In genomic region chr3:169041677-169042171, GRCh38 we compare ENCODE assay signal across 9 cellular contexts.
DNase-seq lines count a peak whose midpoint lies in the region; ATAC-seq and TF ChIP-seq lines count a peak whose summit lies in the region.
"Had no signal": no experiment of that assay in that cellular context is flagged by ENCODE, and none has a peak within 500 bp of the region (broad histone marks: within the 10 kb centered on the region; RNA-seq: fewer than 3 reads in every experiment).

No MANE protein-coding gene starts in this region.

- H3K27me3 Mint-ChIP-seq in endodermal cell (ENCODE audit: insufficient read depth) (no peaks in the 10 kb centered on the region), neural crest cell (ENCODE audit: low read depth) (no peaks in the 10 kb centered on the region)
- H3K27me3 Mint-ChIP-seq in CD8-positive, alpha-beta T cell (ENCODE audit: low read depth): no peaks in the 10 kb centered on the region

- TF ChIP-seq CTCF in endodermal cell (conservative IDR thresholded peaks at IDR 0.05) (peak; percentile 76), neural crest cell (conservative IDR thresholded peaks at IDR 0.05) (peak; percentile 68)
- TF ChIP-seq CTCF in CD8-positive, alpha-beta T cell (IDR thresholded peaks at IDR 0.05): no peak

- no peaks in the 10 kb centered on the region for H3K4me1 Mint-ChIP-seq in endodermal cell
- peaks cover 5% of the 10 kb centered on the region for H3K4me1 Mint-ChIP-seq in neural crest cell
- H3K4me1 Mint-ChIP-seq in CD8-positive, alpha-beta T cell (ENCODE audit: low read depth): no peaks in the 10 kb centered on the region

- H3K4me3 ChIP-seq in endodermal cell (ENCODE audit: low read length): no peak overlapping the region
- H3K4me3 ChIP-seq in CD8-positive, alpha-beta T cell (ENCODE audit: low read depth, low read length): no peak overlapping the region
- H3K4me3 ChIP-seq: skin epidermis had no signal

- H3K9me3 Mint-ChIP-seq in endodermal cell (no peaks in the 10 kb centered on the region), neural crest cell (peaks cover 8% of the 10 kb centered on the region)
- peaks cover 5% of the 10 kb centered on the region for H3K9me3 Mint-ChIP-seq in CD8-positive, alpha-beta T cell

- intact Hi-C loops in CD8-positive, alpha-beta T cell (cut with DNase I, micrococcal nuclease): no loop called here

- H3K27ac ChIP-seq in endodermal cell (ENCODE audit: low read depth, low read length): no peak overlapping the region
- H3K27ac ChIP-seq in CD8-positive, alpha-beta T cell (ENCODE audit: low read depth, low read length): no peak overlapping the region
- H3K27ac ChIP-seq: skin epidermis had no signal

- no peaks in the 10 kb centered on the region for H3K36me3 ChIP-seq in endodermal cell (ENCODE audit: control insufficient read depth, insufficient read depth, low read length)
- H3K36me3 ChIP-seq in CD8-positive, alpha-beta T cell (ENCODE audit: insufficient read depth, low read length): no peaks in the 10 kb centered on the region

- DNase-seq in NCI-H82 (lab: John Stamatoyannopoulos, UW) (peak; percentile 32), endodermal cell (no peak), neural crest cell (ENCODE audit: low read depth, low spot score) (no peak), GDM1 (lab: John Stamatoyannopoulos, UW) (no peak)
- no peak for DNase-seq in CD8-positive, alpha-beta T cell
- DNase-seq in effector CD4-positive, alpha-beta T cell: no peak

- H3K27me3 ChIP-seq in endodermal cell (ENCODE audit: control insufficient read depth, insufficient read depth, low read length, poor library complexity, severe bottlenecking): no peaks in the 10 kb centered on the region
- no peaks in the 10 kb centered on the region for H3K27me3 ChIP-seq in CD8-positive, alpha-beta T cell (ENCODE audit: insufficient read depth, low read length)

- ATAC-seq in GM18907 (IDR thresholded peaks at IDR 0.05; ENCODE audit: unreplicated experiment) (peak; percentile 54), HG02623 (IDR thresholded peaks at IDR 0.05; ENCODE audit: unreplicated experiment) (no peak)
- no peak for ATAC-seq in CD8-positive, alpha-beta T cell

- WGBS in endodermal cell (ENCODE audit: insufficient coverage in 1 of 2, insufficient read length in 1 of 2), 2 experiments: 78 to 85% methylated on average over 2 to 5 of the region's 5 CpGs

- H3K27ac Mint-ChIP-seq in endodermal cell (no peak overlapping the region), neural crest cell (ENCODE audit: unreplicated experiment) (no peak overlapping the region)
- no peak overlapping the region for H3K27ac Mint-ChIP-seq in CD8-positive, alpha-beta T cell

- no peaks in the 10 kb centered on the region for H3K9me3 ChIP-seq in endodermal cell (ENCODE audit: control insufficient read depth, low read length)
- H3K9me3 ChIP-seq in CD8-positive, alpha-beta T cell (ENCODE audit: low read length): no peaks in the 10 kb centered on the region

- H3K4me3 Mint-ChIP-seq in endodermal cell (no peak overlapping the region), neural crest cell (no peak overlapping the region)
- H3K4me3 Mint-ChIP-seq in CD8-positive, alpha-beta T cell: no peak overlapping the region

- H3K36me3 Mint-ChIP-seq in endodermal cell (ENCODE audit: low read depth) (no peaks in the 10 kb centered on the region), neural crest cell (ENCODE audit: low read depth) (no peaks in the 10 kb centered on the region)
- H3K36me3 Mint-ChIP-seq in CD8-positive, alpha-beta T cell: no peaks in the 10 kb centered on the region

- CTCF ChIA-PET in CD8-positive, alpha-beta T cell (lab: Charles Lee): no interaction called here

- H3K4me1 ChIP-seq in endodermal cell (ENCODE audit: control insufficient read depth, insufficient read depth, low read length): no peaks in the 10 kb centered on the region
- no peaks in the 10 kb centered on the region for H3K4me1 ChIP-seq in CD8-positive, alpha-beta T cell (ENCODE audit: insufficient read depth, low read length)

- no peak overlapping the region for H3K9ac ChIP-seq in endodermal cell (ENCODE audit: extremely low read depth, low read length, poor library complexity, severe bottlenecking)

- POLR2A ChIA-PET in CD8-positive, alpha-beta T cell (lab: Charles Lee): no interaction called here
